Comparison of ENCODE assay signal across 26 cellular contexts in genomic region chr2:102635317-102635716, GRCh38. TPM values are rescaled to one million over a fixed set of nuclear protein-coding genes. Genes with fewer than 3 reads are reported as not detected.
A peak's percentile ranks its signal among the peaks of the same experiment; 100 is the strongest.
DNase-seq lines count a peak whose midpoint lies in the region; ATAC-seq, FAIRE-seq and TF ChIP-seq lines count a peak whose summit lies in the region.
"Had no signal": no experiment of that assay in that cellular context is flagged by ENCODE, and none has a peak within 500 bp of the region (broad histone marks: within the 10 kb centered on the region; RNA-seq: fewer than 3 reads in every experiment).

No MANE protein-coding gene starts in this region.

- DNase-seq in CD8-positive, alpha-beta memory T cell, result no peak
- DNase-seq in astrocyte (ENCODE audit: low read depth) (no peak), foreskin keratinocyte (no peak), transverse colon (no peak), H7 (no peak), body of pancreas (no peak), esophagus muscularis mucosa (ENCODE audit: extremely low spot score) (no peak)
- DNase-seq: 8988T; ACHN; AML-193; BE2C; Caco-2; CD4-positive, alpha-beta T cell; DMS53; DMS79 treated with DMSO at 0.1 percent for 48 hours; GF-D8; GOT3; HCEC 1CT had no signal

- H3K27me3 Mint-ChIP-seq in CD8-positive, alpha-beta memory T cell, result peaks cover 2 to 8% of the 10 kb centered on the region in 2 donors
- peaks cover 13% of the 10 kb centered on the region for H3K27me3 Mint-ChIP-seq in astrocyte (ENCODE audit: low read depth, unreplicated experiment)
- H3K27me3 Mint-ChIP-seq: CD4-positive, alpha-beta T cell had no signal

- in situ Hi-C loops in transverse colon (cut with MboI; ENCODE audit: low pct_ligation_motif_present in 1 of 4, low pct_unique_long_range_greater_than_20kb in 1 of 4, low sequenced_read_pairs in 3 of 4), result no loop called here

- no peaks in the 10 kb centered on the region for H3K4me1 Mint-ChIP-seq in CD8-positive, alpha-beta memory T cell
- H3K4me1 Mint-ChIP-seq in astrocyte (ENCODE audit: low read depth, unreplicated experiment), result peaks cover 3% of the 10 kb centered on the region
- H3K4me1 Mint-ChIP-seq: CD14-positive monocyte had no signal

- H2AFZ ChIP-seq in astrocyte (ENCODE audit: low read depth, low read length), result no peak overlapping the region

- TF ChIP-seq POLR2A in transverse colon (IDR thresholded peaks at IDR 0.05) (no peak), body of pancreas (IDR thresholded peaks at IDR 0.05) (no peak), esophagus muscularis mucosa (IDR thresholded peaks at IDR 0.05; ENCODE audit: low read depth) (no peak)

- no peaks in the 10 kb centered on the region for H3K4me1 ChIP-seq in CD8-positive, alpha-beta memory T cell (ENCODE audit: insufficient read depth, low read length)
- H3K4me1 ChIP-seq in astrocyte (ENCODE audit: insufficient read depth, low read length) (no peaks in the 10 kb centered on the region), foreskin keratinocyte (peaks cover 25% of the 10 kb centered on the region), transverse colon (peaks cover 11 to 75% (median 43%) of the 10 kb centered on the region in 4 donors), body of pancreas (no peaks in the 10 kb centered on the region), esophagus muscularis mucosa (no peaks in the 10 kb centered on the region)
- H3K4me1 ChIP-seq: A549; BE2C; BLaER1 treated with 17β-estradiol and CSF1 and Interleukin-3, amounts not matched to agents 10 nM and 100 nM had no signal

- WGBS in transverse colon (ENCODE audit: low coverage in 1 of 2), 2 donors, result 60 to 75% methylated on average over 5 to 7 of the region's 7 CpGs
- WGBS in body of pancreas, 2 donors, result 71 to 74% methylated on average over 7 of the region's 7 CpGs
- WGBS in esophagus muscularis mucosa, result 79% methylated on average over 7 of the region's 7 CpGs

- no peaks in the 10 kb centered on the region for H3K9me3 Mint-ChIP-seq in CD8-positive, alpha-beta memory T cell
- H3K9me3 Mint-ChIP-seq in astrocyte (ENCODE audit: unreplicated experiment), result no peaks in the 10 kb centered on the region
- H3K9me3 Mint-ChIP-seq: CD14-positive monocyte; CD4-positive, alpha-beta T cell had no signal

- no peak overlapping the region for H3K27ac Mint-ChIP-seq in CD8-positive, alpha-beta memory T cell
- no peak overlapping the region for H3K27ac Mint-ChIP-seq in astrocyte (ENCODE audit: unreplicated experiment)
- H3K27ac Mint-ChIP-seq: CD14-positive monocyte; CD4-positive, alpha-beta T cell had no signal

- no peaks in the 10 kb centered on the region for H3K79me2 ChIP-seq in astrocyte (ENCODE audit: insufficient read depth, low read length)

- intact Hi-C loops in transverse colon (cut with DNase I; ENCODE audit: low total_unique reads), result no loop called here
- intact Hi-C loops in body of pancreas (cut with DNase I), result no loop called here
- intact Hi-C loops in esophagus muscularis mucosa (cut with DNase I), result no loop called here

- no peaks in the 10 kb centered on the region for H3K36me3 ChIP-seq in CD8-positive, alpha-beta memory T cell (ENCODE audit: insufficient read depth, low read length)
- H3K36me3 ChIP-seq in astrocyte (ENCODE audit: insufficient read depth, low read length), result no peaks in the 10 kb centered on the region
- H3K36me3 ChIP-seq in transverse colon, result no peaks in the 10 kb centered on the region
- H3K36me3 ChIP-seq in H7 (replicated peaks; ENCODE audit: control insufficient read depth, insufficient read depth, low read length), result no peaks in the 10 kb centered on the region
- H3K36me3 ChIP-seq in body of pancreas (replicated peaks in 1 of 2; ENCODE audit: insufficient read depth in 1 of 2, low read depth in 2 of 2), result no peaks in the 10 kb centered on the region
- H3K36me3 ChIP-seq in esophagus muscularis mucosa, result no peaks in the 10 kb centered on the region
- H3K36me3 ChIP-seq: BE2C; BLaER1 treated with 17β-estradiol and CSF1 and Interleukin-3, amounts not matched to agents 10 nM and 100 nM had no signal

- peak overlapping the region; percentile 22 for H3K27ac ChIP-seq in CD8-positive, alpha-beta memory T cell (ENCODE audit: low read depth, low read length)
- H3K27ac ChIP-seq in astrocyte (ENCODE audit: low read depth, low read length) (no peak overlapping the region), foreskin keratinocyte (peak overlapping the region; percentile 87), transverse colon (peak overlapping the region; percentile 82 to 87 (median 83)), body of pancreas (no peak overlapping the region), esophagus muscularis mucosa (replicated peaks in 1 of 4) (no peak overlapping the region)
- H3K27ac ChIP-seq: A549; BLaER1 treated with 17β-estradiol and CSF1 and Interleukin-3, amounts not matched to agents 10 nM and 100 nM had no signal

- H3K36me3 Mint-ChIP-seq in CD8-positive, alpha-beta memory T cell, result no peaks in the 10 kb centered on the region
- H3K36me3 Mint-ChIP-seq in astrocyte (ENCODE audit: low read depth, unreplicated experiment), result no peaks in the 10 kb centered on the region
- H3K36me3 Mint-ChIP-seq: CD14-positive monocyte had no signal

- H3K4me2 ChIP-seq in astrocyte (ENCODE audit: low read length), result no peak overlapping the region
- H3K4me2 ChIP-seq: A549; BLaER1 treated with 17β-estradiol and CSF1 and Interleukin-3, amounts not matched to agents 10 nM and 100 nM had no signal

- H3K9me3 ChIP-seq in CD8-positive, alpha-beta memory T cell (ENCODE audit: low read length), result no peaks in the 10 kb centered on the region
- no peaks in the 10 kb centered on the region for H3K9me3 ChIP-seq in astrocyte (ENCODE audit: insufficient read depth, low read depth, low read length)
- no peaks in the 10 kb centered on the region for H3K9me3 ChIP-seq in transverse colon
- no peaks in the 10 kb centered on the region for H3K9me3 ChIP-seq in body of pancreas
- no peaks in the 10 kb centered on the region for H3K9me3 ChIP-seq in esophagus muscularis mucosa
- H3K9me3 ChIP-seq: A549; BE2C; BLaER1 treated with 17β-estradiol and CSF1 and Interleukin-3, amounts not matched to agents 10 nM and 100 nM; Caco-2 had no signal

- peak; percentile 5 for FAIRE-seq in astrocyte (lab: Jason Lieb, UNC)
- FAIRE-seq: A549, D721Med, GM12891, GM18507, H54 had no signal

- no peak overlapping the region for H3K9ac ChIP-seq in astrocyte (ENCODE audit: low read length)
- H3K9ac ChIP-seq: BLaER1 treated with 17β-estradiol and CSF1 and Interleukin-3, amounts not matched to agents 10 nM and 100 nM had no signal

- H3K4me3 Mint-ChIP-seq in CD8-positive, alpha-beta memory T cell, result no peak overlapping the region
- no peak overlapping the region for H3K4me3 Mint-ChIP-seq in astrocyte (ENCODE audit: unreplicated experiment)
- H3K4me3 Mint-ChIP-seq: CD14-positive monocyte; CD4-positive, alpha-beta T cell had no signal

- no peaks in the 10 kb centered on the region for H3K27me3 ChIP-seq in CD8-positive, alpha-beta memory T cell (ENCODE audit: insufficient read depth, low read length, poor library complexity, severe bottlenecking)
- H3K27me3 ChIP-seq in astrocyte (ENCODE audit: insufficient read depth, low read length), result peaks cover 3% of the 10 kb centered on the region
- H3K27me3 ChIP-seq in foreskin keratinocyte, result no peaks in the 10 kb centered on the region
- no peaks in the 10 kb centered on the region for H3K27me3 ChIP-seq in transverse colon
- no peaks in the 10 kb centered on the region for H3K27me3 ChIP-seq in H7 (ENCODE audit: control insufficient read depth, insufficient read depth, low read length)
- no peaks in the 10 kb centered on the region for H3K27me3 ChIP-seq in body of pancreas
- H3K27me3 ChIP-seq in esophagus muscularis mucosa, result peaks cover 0 to 6% (median 0%) of the 10 kb centered on the region in 4 donors
- H3K27me3 ChIP-seq: BE2C; BLaER1 treated with 17β-estradiol and CSF1 and Interleukin-3, amounts not matched to agents 10 nM and 100 nM had no signal

- no peak for TF ChIP-seq EP300 in transverse colon (IDR thresholded peaks at IDR 0.05; ENCODE audit: low read depth)
- no peak for TF ChIP-seq EP300 in esophagus muscularis mucosa (IDR thresholded peaks at IDR 0.05)

- TF ChIP-seq CTCF in astrocyte (IDR thresholded peaks at IDR 0.05; ENCODE audit: insufficient read depth, low read depth, low read length) (no peak), foreskin keratinocyte (conservative IDR thresholded peaks at IDR 0.05) (no peak), transverse colon (IDR thresholded peaks at IDR 0.05) (no peak), body of pancreas (IDR thresholded peaks at IDR 0.05) (no peak), esophagus muscularis mucosa (IDR thresholded peaks at IDR 0.05) (no peak)

- POLR2A ChIA-PET in CD8-positive, alpha-beta memory T cell (lab: Charles Lee), result no interaction called here

- CTCF ChIA-PET in CD8-positive, alpha-beta memory T cell (lab: Charles Lee), result no interaction called here

- no peaks in the 10 kb centered on the region for H4K20me1 ChIP-seq in astrocyte (ENCODE audit: insufficient read depth, low read length)
- H4K20me1 ChIP-seq: BLaER1 treated with 17β-estradiol and CSF1 and Interleukin-3, amounts not matched to agents 10 nM and 100 nM had no signal

- no peak overlapping the region for H3K4me3 ChIP-seq in CD8-positive, alpha-beta memory T cell (ENCODE audit: low read length)
- no peak overlapping the region for H3K4me3 ChIP-seq in astrocyte (ENCODE audit: insufficient read depth, low read depth, low read length)
- no peak overlapping the region for H3K4me3 ChIP-seq in transverse colon
- H3K4me3 ChIP-seq in H7 (ENCODE audit: insufficient read depth, low read depth, low read length), result no peak overlapping the region
- no peak overlapping the region for H3K4me3 ChIP-seq in body of pancreas
- H3K4me3 ChIP-seq in esophagus muscularis mucosa, result no peak overlapping the region
- H3K4me3 ChIP-seq: A549; BLaER1 treated with 17β-estradiol and CSF1 and Interleukin-3, amounts not matched to agents 10 nM and 100 nM had no signal

- ATAC-seq in foreskin keratinocyte, result no peak
- no peak for ATAC-seq in body of pancreas
- ATAC-seq: A549 had no signal

RNA-seq across cellular contexts. Expression of gene SLC9A2, which starts 16.0 kb away (rescaled TPM):
- total RNA-seq in CD8-positive, alpha-beta memory T cell, result not detected
- not detected for polyA plus RNA-seq in CD8-positive, alpha-beta memory T cell
- total RNA-seq in astrocyte, result 0.32 TPM in 1 of 2 replicates, not detected in the other
- 0.32 and 0.78 TPM in 2 replicates for total RNA-seq in foreskin keratinocyte
- polyA plus RNA-seq in foreskin keratinocyte, result 0.02 and 0.17 TPM in 2 replicates
- total RNA-seq in transverse colon, result 100 to 1,000 TPM in 1 of 4 donors, 10 to 100 TPM in 3; 61.7 to 151 (median 80.6) TPM
- total RNA-seq in H7 (2014; rRNA removed; shearing (Covaris generic)), result 0.03 TPM in 1 of 2 replicates, not detected in the other
- 1 to 10 TPM in 1 of 2 donors, not detected in 1; 1.0 TPM for total RNA-seq in body of pancreas
- total RNA-seq in esophagus muscularis mucosa, result under 1 TPM in 3 of 4 donors, not detected in 1; 0.06 to 0.17 (median 0.17) TPM
- total RNA-seq: CD4-positive, alpha-beta T cell; G401 had no signal
- polyA plus RNA-seq: CD14-positive monocyte had no signal

Comparison
In these comparisons a context has a peak if more than half of its experiments do, and no peak if none do; other contexts are left out.
1. H3K27ac ChIP-seq: peak in CD8-positive, alpha-beta memory T cell (single experiment), foreskin keratinocyte (single experiment) and transverse colon (4 of 4); none in astrocyte (single experiment), body of pancreas (0 of 4) and esophagus muscularis mucosa (0 of 4).
2. RNA of gene SLC9A2, which starts 16.0 kb away (total RNA-seq): 61.7 to 151 TPM in transverse colon; 1.0 TPM in body of pancreas, 0.32 TPM in astrocyte, 0.32 to 0.78 TPM in foreskin keratinocyte, 0.06 to 0.17 TPM in esophagus muscularis mucosa, 0.03 TPM in H7 and not detected in CD8-positive, alpha-beta memory T cell; every median in the first group is over 10 times any median in the second.